26 cellular contexts compared by ENCODE assay signal in genomic region chr4:61996943-61997342, GRCh38.
"Had no signal": no experiment of that assay in that cellular context is flagged by ENCODE, and none has a peak within 500 bp of the region (broad histone marks: within the 10 kb centered on the region; RNA-seq: fewer than 3 reads in every experiment).

No MANE protein-coding gene starts in this region.

- FAIRE-seq: HTR-8/SVneo had no signal

- H3K27ac ChIP-seq: HL-60, RWPE1 had no signal

- H3K4me2 ChIP-seq: SK-N-SH had no signal

- H3K9me3 ChIP-seq: SK-N-SH had no signal

- H3K27me3 Mint-ChIP-seq: T-cell had no signal

- H3K9ac ChIP-seq: SK-N-SH had no signal

- H3K4me3 Mint-ChIP-seq: T-cell; T-helper 1 cell treated with Interleukin-12 subunit alpha and Interleukin-12 subunit beta and Interleukin-4 antibody, amounts not matched to agents 30 μg/mL and 1 μg/mL, for 36 hours had no signal

- H3K36me3 Mint-ChIP-seq: T-cell had no signal

- DNase-seq: KBM-7; MV-4-11; NCI-H1048; NCI-H1105; NCI-H1417; NCI-H1436 treated with DMSO at 0.1 percent for 48 hours; NCI-H187; NCI-H2029; NCI-H2081 treated with DMSO at 0.1 percent for 48 hours; NCI-H2171; NCI-H345; NCI-H446 treated with DMSO at 0.1 percent for 48 hours; NCI-H510A treated with DMSO at 0.1 percent for 48 hours; NCI-H526; NCI-H748 treated with DMSO at 0.1 percent for 48 hours; NK-92 treated with Interleukin-12 subunit alpha and Interleukin-12 subunit beta, amount 100 ng/mL, for 24 hours; PC-3; SHP77; SK-N-SH; SW 1271; T-cell had no signal

- H3K4me1 Mint-ChIP-seq: T-cell had no signal

- ATAC-seq: Panc1, PC-3, T-cell had no signal

- H3K27ac Mint-ChIP-seq: T-cell; T-helper 1 cell treated with Interleukin-12 subunit alpha and Interleukin-12 subunit beta and Interleukin-4 antibody, amounts not matched to agents 30 μg/mL and 1 μg/mL, for 36 hours had no signal
